Comparison of ENCODE assay signal across 21 cellular contexts in the genomic region with DNA sequence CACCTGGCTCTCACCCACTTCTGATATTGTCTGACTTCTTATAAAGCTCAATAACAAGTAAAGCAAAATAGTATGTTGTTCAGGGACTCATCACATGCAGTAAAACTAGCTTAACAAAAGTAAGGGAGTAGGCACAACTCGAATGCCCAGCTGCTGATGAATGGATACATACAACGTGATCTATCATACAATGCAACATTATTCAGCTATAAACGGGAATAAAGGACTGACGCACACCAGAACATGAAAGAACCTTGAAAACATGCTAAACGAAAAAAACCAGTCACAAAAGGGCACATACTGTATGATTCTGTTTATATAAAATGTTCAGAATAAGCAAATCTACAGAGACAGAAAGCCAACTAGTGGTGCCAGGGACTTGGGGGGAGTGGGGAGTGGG. TPM values are rescaled to one million over a fixed set of nuclear protein-coding genes. Genes with fewer than 3 reads are reported as not detected.
"Had no signal": no experiment of that assay in that cellular context is flagged by ENCODE, and none has a peak within 500 bp of the region (broad histone marks: within the 10 kb centered on the region; RNA-seq: fewer than 3 reads in every experiment).

No MANE protein-coding gene starts in this region.

- DNase-seq: activated CD4-positive, alpha-beta T cell treated with anti-CD3 and anti-CD28 coated beads for 4 hours; activated CD4-positive, alpha-beta T cell treated with anti-CD3 and anti-CD28 coated beads, Interleukin-2, amount 50 U/mL, for 4 hours; activated effector memory CD4-positive, alpha-beta T cell treated with Interleukin-2 at 50 U/mL for 16 hours; activated naive CD4-positive, alpha-beta T cell treated with Interleukin-2 at 50 U/mL for 16 hours; foreskin keratinocyte; glutamatergic neuron; kidney; mesenchymal stem cell; right lobe of liver; stimulated activated CD4-positive, alpha-beta T cell treated with anti-CD3 and anti-CD28 coated beads, Interleukin-2, amount 100 ng/mL, for 48 hours; stimulated activated naive CD4-positive, alpha-beta T cell treated with Interleukin-2 at 50 U/mL for 16 hours; T-helper 1 cell had no signal

- H3K9me3 ChIP-seq: ascending aorta, esophagus muscularis mucosa, right lobe of liver had no signal

- H3K9me3 Mint-ChIP-seq: brain; natural killer cell treated with Interleukin-12 subunit alpha and Interleukin-12 subunit beta and Interleukin-15 and Interleukin-18, amount 100 ng/mL, for 72 hours had no signal

- H3K4me3 Mint-ChIP-seq: activated naive CD8-positive, alpha-beta T cell; brain; natural killer cell treated with Interleukin-12 subunit alpha and Interleukin-12 subunit beta and Interleukin-15 and Interleukin-18, amount 100 ng/mL, for 72 hours had no signal

- H3K27ac Mint-ChIP-seq: activated naive CD8-positive, alpha-beta T cell; natural killer cell treated with Interleukin-12 subunit alpha and Interleukin-12 subunit beta and Interleukin-15 and Interleukin-18, amount 100 ng/mL, for 72 hours had no signal

- H3K4me3 ChIP-seq: ascending aorta, cardiac muscle cell, esophagus muscularis mucosa, right lobe of liver had no signal

- H3K27me3 Mint-ChIP-seq: activated naive CD8-positive, alpha-beta T cell; brain; natural killer cell treated with Interleukin-12 subunit alpha and Interleukin-12 subunit beta and Interleukin-15 and Interleukin-18, amount 100 ng/mL, for 72 hours had no signal

- H3K4me1 ChIP-seq: foreskin keratinocyte, right lobe of liver had no signal

- FAIRE-seq: kidney had no signal

- H3K27ac ChIP-seq: ascending aorta, cardiac muscle cell, esophagus muscularis mucosa, foreskin keratinocyte, right lobe of liver had no signal

- H3K27me3 ChIP-seq: ascending aorta, cardiac muscle cell, esophagus muscularis mucosa, foreskin keratinocyte, right lobe of liver had no signal

- ATAC-seq: foreskin keratinocyte, right lobe of liver had no signal

RNA-seq across cellular contexts. Expression of gene SDS, which starts 34.3 kb away (rescaled TPM):
- total RNA-seq: cardiac muscle cell; chondrocyte; foreskin keratinocyte; myocyte; natural killer cell treated with Interleukin-12 subunit alpha and Interleukin-12 subunit beta and Interleukin-15 and Interleukin-18, amount 100 ng/mL, for 72 hours; skeletal muscle tissue had no signal
- polyA plus RNA-seq: cardiac muscle cell, foreskin keratinocyte had no signal
